In genomic region chr17:65228734-65229390, GRCh38 we compare ENCODE assay signal across 8 cellular contexts.
DNase-seq lines count a peak whose midpoint lies in the region; ATAC-seq and TF ChIP-seq lines count a peak whose summit lies in the region.

No MANE protein-coding gene starts in this region.

- in situ Hi-C loops in astrocyte of the spinal cord (cut with HindIII; ENCODE audit: low sequenced_read_pairs): no loop called here

- no peak for TF ChIP-seq POLR2A in GM18505 (IDR thresholded peaks at IDR 0.05; ENCODE audit: borderline replicate concordance, extremely low read depth, insufficient read depth, insufficient read length)

- H3K4me3 ChIP-seq in astrocyte of the spinal cord (ENCODE audit: low read depth, low read length): no peak overlapping the region

- TF ChIP-seq CTCF in astrocyte of the spinal cord (IDR thresholded peaks at IDR 0.05; ENCODE audit: low read depth, low read length): no peak

- ATAC-seq in activated CD4-positive, CD25-positive, alpha-beta regulatory T cell treated with anti-CD3 and anti-CD28 coated beads, Interleukin-2, amount 50 U/mL, for 24 hours: peak; percentile 89
- ATAC-seq in HG03159 (IDR thresholded peaks at IDR 0.05; ENCODE audit: unreplicated experiment): peak; percentile 49
- no peak for ATAC-seq in GM18505 (IDR thresholded peaks at IDR 0.05; ENCODE audit: unreplicated experiment)

- no peak for DNase-seq in activated CD4-positive, CD25-positive, alpha-beta regulatory T cell treated with anti-CD3 and anti-CD28 coated beads, Interleukin-2, amount 50 U/mL, for 72 hours
- peak; percentile 22 for DNase-seq in RPMI8226
- DNase-seq in astrocyte of the spinal cord (ENCODE audit: low read depth, low spot score): peak; percentile 24
- DNase-seq in stimulated activated CD4-positive, alpha-beta T cell treated with anti-CD3 and anti-CD28 coated beads, Interleukin-15, amount 100 ng/mL, for 48 hours (ENCODE audit: low read depth in 2 of 2): peak; percentile 45 to 52
- no peak for DNase-seq in AG08396 (ENCODE audit: low spot score)

Comparison
In these comparisons a context has a peak if more than half of its experiments do, and no peak if none do; other contexts are left out.
1. DNase-seq: peak in RPMI8226 (single experiment), astrocyte of the spinal cord (single experiment) and stimulated activated CD4-positive, alpha-beta T cell treated with anti-CD3 and anti-CD28 coated beads, Interleukin-15, amount 100 ng/mL, for 48 hours (2 of 2); none in activated CD4-positive, CD25-positive, alpha-beta regulatory T cell treated with anti-CD3 and anti-CD28 coated beads, Interleukin-2, amount 50 U/mL, for 72 hours (single experiment) and AG08396 (single experiment).